Comparison of ENCODE assay signal across 21 cellular contexts in the genomic region with DNA sequence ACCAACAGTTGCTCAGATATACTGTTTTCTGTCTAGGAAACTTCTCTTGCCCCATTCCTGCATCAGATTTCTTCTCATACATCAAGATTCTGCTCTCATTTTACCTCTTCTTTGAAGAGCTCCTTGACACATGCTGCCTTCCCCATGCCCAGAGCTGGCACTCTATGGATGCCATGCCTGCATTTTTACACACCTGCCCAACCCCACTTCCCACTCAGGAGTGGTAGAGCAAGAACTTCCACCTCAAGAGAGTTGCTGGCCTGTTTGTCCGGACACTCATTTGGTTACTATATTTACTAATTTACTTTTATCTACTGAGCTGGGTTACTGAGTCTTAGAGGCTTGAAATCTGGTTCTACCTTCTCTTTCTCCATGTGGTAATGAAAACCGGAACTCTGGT.
"Had no signal": no experiment of that assay in that cellular context is flagged by ENCODE, and none has a peak within 500 bp of the region (broad histone marks: within the 10 kb centered on the region; RNA-seq: fewer than 3 reads in every experiment).

No MANE protein-coding gene starts in this region.

- H3K27me3 Mint-ChIP-seq: natural killer cell treated with Interleukin-12 subunit alpha and Interleukin-12 subunit beta and Interleukin-15 and Interleukin-18, amount 100 ng/mL, for 72 hours; progenitor cell of endocrine pancreas; type B pancreatic cell had no signal

- H3K27ac Mint-ChIP-seq: endodermal cell; natural killer cell treated with Interleukin-12 subunit alpha and Interleukin-12 subunit beta and Interleukin-15 and Interleukin-18, amount 100 ng/mL, for 72 hours; progenitor cell of endocrine pancreas; type B pancreatic cell had no signal

- H3K4me1 Mint-ChIP-seq: endodermal cell had no signal

- H3K9me3 ChIP-seq: esophagus muscularis mucosa, gastroesophageal sphincter, pancreas, suprapubic skin, thyroid gland, vagina had no signal

- H3K27ac ChIP-seq: coronary artery, esophagus muscularis mucosa, gastroesophageal sphincter, pancreas, suprapubic skin, thyroid gland, vagina had no signal

- DNase-seq: effector CD4-positive, alpha-beta T cell; endodermal cell; foreskin fibroblast; glutamatergic neuron; left ventricle myocardium superior; mammary epithelial cell; occipital lobe; pancreas; right cardiac atrium; stimulated activated CD4-positive, alpha-beta T cell treated with anti-CD3 and anti-CD28 coated beads, Interleukin-2, amount 100 ng/mL, for 48 hours; stimulated activated naive CD4-positive, alpha-beta T cell treated with Interleukin-2 at 50 U/mL for 16 hours; thyroid gland had no signal

- H3K4me1 ChIP-seq: esophagus muscularis mucosa, gastroesophageal sphincter, pancreas, suprapubic skin, vagina had no signal

- ATAC-seq: gastroesophageal sphincter; left ventricle myocardium superior; natural killer cell treated with Interleukin-12 subunit alpha and Interleukin-12 subunit beta and Interleukin-15 and Interleukin-18, amount 100 ng/mL, for 72 hours; pancreas; right cardiac atrium had no signal

- H3K36me3 Mint-ChIP-seq: natural killer cell treated with Interleukin-12 subunit alpha and Interleukin-12 subunit beta and Interleukin-15 and Interleukin-18, amount 100 ng/mL, for 72 hours had no signal

- H3K27me3 ChIP-seq: esophagus muscularis mucosa, gastroesophageal sphincter, pancreas, suprapubic skin, thyroid gland, vagina had no signal

- H3K36me3 ChIP-seq: esophagus muscularis mucosa, gastroesophageal sphincter, pancreas, suprapubic skin, thyroid gland, vagina had no signal

- H3K4me3 ChIP-seq: coronary artery, esophagus muscularis mucosa, gastroesophageal sphincter, pancreas, smooth muscle cell, suprapubic skin, thyroid gland, vagina had no signal

- H3K9me3 Mint-ChIP-seq: endodermal cell; natural killer cell treated with Interleukin-12 subunit alpha and Interleukin-12 subunit beta and Interleukin-15 and Interleukin-18, amount 100 ng/mL, for 72 hours; type B pancreatic cell had no signal

- H3K4me3 Mint-ChIP-seq: endodermal cell; natural killer cell treated with Interleukin-12 subunit alpha and Interleukin-12 subunit beta and Interleukin-15 and Interleukin-18, amount 100 ng/mL, for 72 hours; type B pancreatic cell had no signal
